ENCODE assay signal across 8 cellular contexts in the genomic region with DNA sequence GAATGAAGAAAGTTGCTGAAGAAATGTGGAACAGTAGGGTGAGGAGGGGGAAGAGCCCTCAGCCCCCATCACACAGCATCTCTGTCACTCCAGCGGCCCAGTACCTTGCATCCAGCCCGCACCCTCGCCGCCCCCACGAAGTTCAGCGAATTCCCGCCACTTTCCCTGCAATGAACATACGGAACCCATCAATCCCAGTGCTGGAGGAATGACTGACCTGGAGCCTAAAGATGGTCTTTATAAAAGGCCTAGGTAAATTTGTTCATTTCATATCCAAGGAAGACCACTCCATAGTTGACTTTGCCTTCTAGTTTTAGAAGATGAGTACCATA. TPM values are rescaled to one million over a fixed set of nuclear protein-coding genes. Genes with fewer than 3 reads are reported as not detected.
DNase-seq lines count a peak whose midpoint lies in the region; ATAC-seq and TF ChIP-seq lines count a peak whose summit lies in the region.

No MANE protein-coding gene starts in this region.

- H3K27ac ChIP-seq in liver (ENCODE audit: low read depth in 1 of 2, low read length in 2 of 2), result peak overlapping the region; percentile 94 to 97
- peak overlapping the region in 2 of 3 donors; percentile 99 for H3K27ac ChIP-seq in thyroid gland

- DNase-seq in activated CD4-positive, alpha-beta T cell treated with anti-CD3 and anti-CD28 coated beads, Interleukin-2, amount 10 ng/mL, durations not matched to agents 7 days and 5 days, result no peak
- no peak for DNase-seq in activated CD4-positive, alpha-beta T cell treated with anti-CD3 and anti-CD28 coated beads for 1 hour
- DNase-seq in activated naive CD4-positive, alpha-beta T cell treated with anti-CD3 and anti-CD28 coated beads, Interleukin-2, amount 50 U/mL, for 72 hours (ENCODE audit: low spot score in 2 of 2), result no peak
- DNase-seq in thyroid gland (peak in 1 of 2 donors; percentile 14), putamen (ENCODE audit: low spot score) (no peak), Kasumi-1 (lab: John Stamatoyannopoulos, UW) (no peak)

- TF ChIP-seq RAD21 in liver (IDR thresholded peaks at IDR 0.05), result no peak

- H3K9me3 Mint-ChIP-seq in activated CD4-positive, alpha-beta T cell treated with anti-CD3 and anti-CD28 coated beads, Interleukin-2, amount 10 ng/mL, durations not matched to agents 7 days and 5 days, result no peaks in the 10 kb centered on the region
- no peaks in the 10 kb centered on the region for H3K9me3 Mint-ChIP-seq in activated naive CD4-positive, alpha-beta T cell treated with anti-CD3 and anti-CD28 coated beads, Interleukin-2, amount 50 U/mL, for 72 hours

- H3K4me3 ChIP-seq in liver (ENCODE audit: low read depth in 1 of 3, low read length in 3 of 3) (peak overlapping the region; percentile 66 to 96 (median 86)), thyroid gland (replicated peaks in 1 of 3) (peak overlapping the region in 1 of 3 donors; percentile 95)

- TF ChIP-seq CTCF in liver (IDR thresholded peaks at IDR 0.05; ENCODE audit: low read depth, low read length, missing input control) (no peak), thyroid gland (IDR thresholded peaks at IDR 0.05) (no peak)

- H3K4me3 Mint-ChIP-seq in activated CD4-positive, alpha-beta T cell treated with anti-CD3 and anti-CD28 coated beads, Interleukin-2, amount 10 ng/mL, durations not matched to agents 7 days and 5 days, result peak overlapping the region; percentile 97

- peak overlapping the region; percentile 78 to 81 for H3K9ac ChIP-seq in liver (ENCODE audit: low read depth in 1 of 2, low read length in 2 of 2)

- H3K27me3 ChIP-seq in liver (ENCODE audit: control insufficient read depth in 4 of 4, insufficient read depth in 4 of 4, low read length in 3 of 4) (no peaks in the 10 kb centered on the region), thyroid gland (no peaks in the 10 kb centered on the region)

- H3K27me3 Mint-ChIP-seq in activated CD4-positive, alpha-beta T cell treated with anti-CD3 and anti-CD28 coated beads, Interleukin-2, amount 10 ng/mL, durations not matched to agents 7 days and 5 days, result no peaks in the 10 kb centered on the region

- POLR2A ChIA-PET in activated CD4-positive, alpha-beta T cell treated with anti-CD3 and anti-CD28 coated beads, Interleukin-2, amount 10 ng/mL, durations not matched to agents 7 days and 5 days (lab: Charles Lee), result no interaction called here

- TF ChIP-seq POLR2A in thyroid gland (IDR thresholded peaks at IDR 0.05), result no peak

- intact Hi-C loops in thyroid gland (cut with DNase I), result no loop called here

- whole genome bisulfite sequencing in liver, result 85% methylated on average over 8 of the region's 8 CpGs
- WGBS in thyroid gland, 2 donors, result 76 to 77% methylated on average over 8 of the region's 8 CpGs

- peaks cover 33% of the 10 kb centered on the region for H3K4me1 Mint-ChIP-seq in activated CD4-positive, alpha-beta T cell treated with anti-CD3 and anti-CD28 coated beads, Interleukin-2, amount 10 ng/mL, durations not matched to agents 7 days and 5 days

- peak overlapping the region; percentile 99 for H3K27ac Mint-ChIP-seq in activated CD4-positive, alpha-beta T cell treated with anti-CD3 and anti-CD28 coated beads, Interleukin-2, amount 10 ng/mL, durations not matched to agents 7 days and 5 days
- H3K27ac Mint-ChIP-seq in activated naive CD4-positive, alpha-beta T cell treated with anti-CD3 and anti-CD28 coated beads, Interleukin-2, amount 50 U/mL, for 72 hours, result peak overlapping the region; percentile 88 to 95

- H3K9me3 ChIP-seq in liver (ENCODE audit: control insufficient read depth in 4 of 4, low read length in 3 of 4) (no peaks in the 10 kb centered on the region), thyroid gland (no peaks in the 10 kb centered on the region)

- H3K36me3 ChIP-seq in liver (ENCODE audit: control insufficient read depth in 4 of 4, insufficient read depth in 3 of 4, low read depth in 1 of 4, low read length in 3 of 4) (no peaks in the 10 kb centered on the region), thyroid gland (no peaks in the 10 kb centered on the region)

- CTCF ChIA-PET in activated CD4-positive, alpha-beta T cell treated with anti-CD3 and anti-CD28 coated beads, Interleukin-2, amount 10 ng/mL, durations not matched to agents 7 days and 5 days (lab: Charles Lee), result interaction anchor here (1.0 kb wide), 1 partner anchor 93 kb away, joined by 3 read pairs; no protein-coding TSS in a partner anchor

- no peak for ATAC-seq in activated naive CD4-positive, alpha-beta T cell treated with anti-CD3 and anti-CD28 coated beads, Interleukin-2, amount 50 U/mL, for 72 hours
- no peak for ATAC-seq in HG03342 (IDR thresholded peaks at IDR 0.05; ENCODE audit: unreplicated experiment)

- peaks cover 16% of the 10 kb centered on the region for H3K36me3 Mint-ChIP-seq in activated CD4-positive, alpha-beta T cell treated with anti-CD3 and anti-CD28 coated beads, Interleukin-2, amount 10 ng/mL, durations not matched to agents 7 days and 5 days (ENCODE audit: low read depth)
- peaks cover 21 to 24% of the 10 kb centered on the region in 2 donors for H3K36me3 Mint-ChIP-seq in activated naive CD4-positive, alpha-beta T cell treated with anti-CD3 and anti-CD28 coated beads, Interleukin-2, amount 50 U/mL, for 72 hours

- H3K4me1 ChIP-seq in liver (ENCODE audit: control insufficient read depth in 4 of 4, insufficient read depth in 4 of 4, low read length in 3 of 4), result peaks cover 5 to 31% (median 11%) of the 10 kb centered on the region in 4 donors
- H3K4me1 ChIP-seq in thyroid gland, result peaks cover 21 to 26% of the 10 kb centered on the region in 2 donors

TF ChIP-seq in liver, 16 proteins besides CTCF, POLR2A, EP300 and RAD21:
- TF ChIP-seq JUND (IDR thresholded peaks at IDR 0.05) (no peak), FOXA1 (IDR thresholded peaks at IDR 0.05) (no peak), NR2F2 (IDR thresholded peaks at IDR 0.05) (no peak), FOXA2 (IDR thresholded peaks at IDR 0.05) (no peak), HNF4A (conservative IDR thresholded peaks at IDR 0.05) (no peak), HNF4G (IDR thresholded peaks at IDR 0.05) (no peak), TAF1 (conservative IDR thresholded peaks at IDR 0.05) (no peak), EGR1 (IDR thresholded peaks at IDR 0.05; ENCODE audit: low read depth in 2 of 2) (no peak), YY1 (IDR thresholded peaks at IDR 0.05) (no peak), REST (IDR thresholded peaks at IDR 0.05) (no peak)
- TF ChIP-seq, protein P1, sequence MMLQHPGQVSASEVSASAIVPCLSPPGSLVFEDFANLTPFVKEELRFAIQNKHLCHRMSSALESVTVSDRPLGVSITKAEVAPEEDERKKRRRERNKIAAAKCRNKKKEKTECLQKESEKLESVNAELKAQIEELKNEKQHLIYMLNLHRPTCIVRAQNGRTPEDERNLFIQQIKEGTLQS (IDR thresholded peaks at IDR 0.05), result no peak

RNA-seq across cellular contexts. Expression of gene KIF5B, which starts 0.8 kb away (rescaled TPM):
- 10 to 100 TPM; 61.3 to 62.4 TPM for total RNA-seq in activated CD4-positive, alpha-beta T cell treated with anti-CD3 and anti-CD28 coated beads, Interleukin-2, amount 10 ng/mL, durations not matched to agents 7 days and 5 days
- 10 to 100 TPM; 48.5 to 95.1 TPM for total RNA-seq in activated naive CD4-positive, alpha-beta T cell treated with anti-CD3 and anti-CD28 coated beads, Interleukin-2, amount 50 U/mL, for 72 hours
- total RNA-seq in liver (10 to 100 TPM; 27.6 to 42.0 TPM), thyroid gland (100 to 1,000 TPM in 1 of 4 donors, 10 to 100 TPM in 3; 83.6 to 115 (median 92.1) TPM)
- polyA plus RNA-seq in liver, result 10 to 100 TPM; 12.2 to 18.1 TPM
